Comparison of ENCODE assay signal across 8 cellular contexts in the genomic region with DNA sequence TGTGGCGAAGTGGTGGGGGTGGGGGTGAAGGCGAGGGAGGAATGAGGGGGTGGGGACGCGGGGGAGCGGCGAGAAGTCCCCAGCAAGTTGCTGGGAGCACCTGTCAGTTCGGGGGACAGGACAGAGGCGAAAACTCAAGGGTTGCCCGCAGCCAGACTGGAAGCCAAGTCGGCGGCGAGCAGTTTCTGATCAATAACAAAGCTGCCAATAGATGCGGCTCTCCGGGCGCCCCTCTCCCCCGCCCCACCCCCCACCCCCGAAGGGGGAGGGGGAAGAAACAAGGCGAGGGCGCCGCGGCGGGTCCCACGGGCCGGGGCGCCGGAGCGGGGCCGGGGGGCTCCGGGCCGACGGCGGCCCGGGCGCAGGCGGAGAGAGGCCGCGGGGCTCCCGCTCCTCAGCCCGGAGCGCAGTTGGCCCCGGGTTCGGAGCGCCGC. TPM values are rescaled to one million over a fixed set of nuclear protein-coding genes. Genes with fewer than 3 reads are reported as not detected.
DNase-seq lines count a peak whose midpoint lies in the region; ATAC-seq and TF ChIP-seq lines count a peak whose summit lies in the region.

No MANE protein-coding gene starts in this region.

- H3K4me3 ChIP-seq in mesendoderm (ENCODE audit: low read length) (peak overlapping the region; percentile 37), upper lobe of right lung (peak overlapping the region; percentile 70)

- no peak overlapping the region for H3K23ac ChIP-seq in mesendoderm (ENCODE audit: low read length)

- H4K5ac ChIP-seq in mesendoderm (ENCODE audit: low read length): no peak overlapping the region

- no peaks in the 10 kb centered on the region for H3K9me3 ChIP-seq in upper lobe of right lung

- H3K79me2 ChIP-seq in mesendoderm (ENCODE audit: control insufficient read depth, insufficient read depth, low read length): no peaks in the 10 kb centered on the region

- H3K36me3 ChIP-seq in mesendoderm (ENCODE audit: control insufficient read depth, insufficient read depth, low read length): no peaks in the 10 kb centered on the region
- no peaks in the 10 kb centered on the region for H3K36me3 ChIP-seq in upper lobe of right lung

- H3K27me3 ChIP-seq in mesendoderm (ENCODE audit: insufficient read depth, low read length, poor library complexity): no peaks in the 10 kb centered on the region
- no peaks in the 10 kb centered on the region for H3K27me3 ChIP-seq in upper lobe of right lung

- peak overlapping the region; percentile 62 for H3K56ac ChIP-seq in mesendoderm (ENCODE audit: low read length)

- peak overlapping the region; percentile 85 for H3K4ac ChIP-seq in mesendoderm (ENCODE audit: low read depth, low read length)

- intact Hi-C loops in upper lobe of right lung (cut with DNase I): no loop called here

- peak overlapping the region; percentile 41 for H3K4me2 ChIP-seq in mesendoderm (ENCODE audit: low read length)

- peak overlapping the region; percentile 99 for H3K18ac ChIP-seq in mesendoderm (ENCODE audit: low read length)

- no peak overlapping the region for H2BK5ac ChIP-seq in mesendoderm (ENCODE audit: low read length)

- peak overlapping the region; percentile 33 for H3K9ac ChIP-seq in mesendoderm (ENCODE audit: low read length)

- ATAC-seq in HG03354 (IDR thresholded peaks at IDR 0.05; ENCODE audit: poor library complexity, severe bottlenecking, unreplicated experiment) (peak; percentile 18), upper lobe of right lung (peak; percentile 2), GM21515 (IDR thresholded peaks at IDR 0.05; ENCODE audit: unreplicated experiment) (no peak)

- H2BK15ac ChIP-seq in mesendoderm (replicated peaks; ENCODE audit: low read depth): no peak overlapping the region

- H2AK5ac ChIP-seq in mesendoderm (ENCODE audit: low read length): no peak overlapping the region

- TF ChIP-seq CTCF in upper lobe of right lung (IDR thresholded peaks at IDR 0.05): no peak

- peak; percentile 37 for DNase-seq in Ammon's horn (ENCODE audit: low spot score)
- peak; percentile 4 for DNase-seq in cerebellum (ENCODE audit: low spot score)
- no peak for DNase-seq in mesendoderm
- DNase-seq in upper lobe of right lung: peak; percentile 74
- DNase-seq in OCI-M2 (lab: John Stamatoyannopoulos, UW; ENCODE audit: unreplicated experiment): no peak
- no peak for DNase-seq in NCI-H510A treated with DMSO at 0.1 percent for 48 hours (lab: John Stamatoyannopoulos, UW)

- H2BK120ac ChIP-seq in mesendoderm (ENCODE audit: low read depth, low read length): peak overlapping the region; percentile 94

- H3K4me1 ChIP-seq in mesendoderm (ENCODE audit: control insufficient read depth, low read depth, low read length): no peaks in the 10 kb centered on the region
- peaks cover 23% of the 10 kb centered on the region for H3K4me1 ChIP-seq in upper lobe of right lung

- no peaks in the 10 kb centered on the region for H3K79me1 ChIP-seq in mesendoderm (ENCODE audit: low read length)

- no CpG with 5 or more reads among the region's 44 CpGs for WGBS in mesendoderm (ENCODE audit: extremely low coverage, insufficient coverage, low lambda C conversion rate)

- H4K8ac ChIP-seq in mesendoderm (ENCODE audit: low read depth, low read length): no peak overlapping the region

- H3K27ac ChIP-seq in mesendoderm (ENCODE audit: low read depth, low read length) (no peak overlapping the region), upper lobe of right lung (peak overlapping the region; percentile 84)

RNA-seq across cellular contexts. Expression of gene PDGFC, which starts 0.4 kb away (rescaled TPM):
- total RNA-seq in cerebellum: 23.0 TPM
- 2.2 TPM for polyA plus RNA-seq in mesendoderm (2013, experiment 1 of 2)
- polyA plus RNA-seq in mesendoderm (2013, experiment 2 of 2): 2.1 TPM
- 31.3 TPM for total RNA-seq in upper lobe of right lung

Comparison
In these comparisons a context has a peak if more than half of its experiments do, and no peak if none do; other contexts are left out.
1. DNase-seq: peak in Ammon's horn (single experiment), cerebellum (single experiment) and upper lobe of right lung (single experiment); none in mesendoderm (single experiment), OCI-M2 (single experiment) and NCI-H510A treated with DMSO at 0.1 percent for 48 hours (single experiment).